Comparison of ENCODE assay signal across 28 cellular contexts in the genomic region with DNA sequence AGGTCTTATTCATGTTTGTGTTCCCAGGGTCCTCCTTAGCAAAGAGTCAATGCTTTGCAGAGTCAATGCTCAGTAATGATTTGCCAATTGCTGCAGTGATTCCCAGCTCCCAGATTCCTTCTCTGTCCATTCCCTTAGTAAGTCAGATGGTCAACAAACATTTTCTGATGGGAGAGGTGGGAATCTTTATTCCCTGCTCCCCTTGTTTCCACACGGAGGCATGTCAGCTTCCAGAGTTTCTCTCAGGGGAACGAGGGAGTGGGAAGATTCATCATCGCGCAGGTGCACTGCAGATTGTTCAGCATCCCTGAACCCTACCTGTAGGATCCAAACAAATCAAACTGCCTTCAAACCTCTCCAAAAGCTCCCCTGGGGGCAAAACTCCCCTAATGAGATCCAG. TPM values are rescaled to one million over a fixed set of nuclear protein-coding genes. Genes with fewer than 3 reads are reported as not detected.
"Had no signal": no experiment of that assay in that cellular context is flagged by ENCODE, and none has a peak within 500 bp of the region (broad histone marks: within the 10 kb centered on the region; RNA-seq: fewer than 3 reads in every experiment).

No MANE protein-coding gene starts in this region.

- DNase-seq: activated CD4-positive, alpha-beta T cell treated with anti-CD3 and anti-CD28 coated beads for 48 hours; activated CD4-positive, alpha-beta T cell treated with anti-CD3 and anti-CD28 coated beads, Interleukin-2, amount 50 U/mL, for 48 hours; activated CD8-positive, alpha-beta memory T cell treated with anti-CD3 and anti-CD28 coated beads for 24 hours; activated effector memory CD4-positive, alpha-beta T cell treated with Interleukin-2 at 50 U/mL for 16 hours; activated naive CD4-positive, alpha-beta T cell treated with Interleukin-2 at 50 U/mL for 16 hours; anterior cingulate cortex; dermis blood vessel endothelial cell; effector CD4-positive, alpha-beta T cell; foreskin keratinocyte; heart left ventricle; kidney glomerular epithelial cell; left lung; lower lobe of right lung; mesenchymal stem cell; naive thymus-derived CD8-positive, alpha-beta T cell; ovary; retina; sigmoid colon; small intestine; stimulated activated CD4-positive, alpha-beta T cell treated with anti-CD3 and anti-CD28 coated beads, Interleukin-1b, Interleukin-23, amount 100 ng/mL, for 48 hours; stimulated activated naive CD4-positive, alpha-beta T cell; tibial artery had no signal

- H3K9me3 Mint-ChIP-seq: naive thymus-derived CD8-positive, alpha-beta T cell had no signal

- H3K27me3 Mint-ChIP-seq: activated naive CD8-positive, alpha-beta T cell; naive thymus-derived CD8-positive, alpha-beta T cell had no signal

- H3K9me3 ChIP-seq: esophagus muscularis mucosa, heart left ventricle, left lung, lower lobe of right lung, ovary, sigmoid colon, suprapubic skin, tibial artery had no signal

- H3K27ac Mint-ChIP-seq: activated naive CD8-positive, alpha-beta T cell had no signal

- H3K36me3 Mint-ChIP-seq: activated naive CD8-positive, alpha-beta T cell; naive thymus-derived CD8-positive, alpha-beta T cell had no signal

- H3K27me3 ChIP-seq: heart left ventricle, left lung, ovary, sigmoid colon, suprapubic skin had no signal

- H3K4me1 ChIP-seq: foreskin keratinocyte had no signal

- H3K4me3 Mint-ChIP-seq: activated naive CD8-positive, alpha-beta T cell had no signal

- H3K36me3 ChIP-seq: esophagus muscularis mucosa, ovary, sigmoid colon, suprapubic skin, tibial artery had no signal

- H3K4me3 ChIP-seq: esophagus muscularis mucosa, heart left ventricle, left lung, lower lobe of right lung, ovary, sigmoid colon, suprapubic skin, tibial artery had no signal

- ATAC-seq: activated CD4-positive, CD25-positive, alpha-beta regulatory T cell treated with anti-CD3 and anti-CD28 coated beads, Interleukin-2, amount 50 U/mL, for 24 hours; foreskin keratinocyte; heart left ventricle; left lung; lower lobe of right lung; naive thymus-derived CD8-positive, alpha-beta T cell had no signal

- H3K27ac ChIP-seq: esophagus muscularis mucosa, foreskin keratinocyte, heart left ventricle, lower lobe of right lung, ovary, sigmoid colon, suprapubic skin, tibial artery, VCaP had no signal

RNA-seq across cellular contexts. Expression of a gene that starts 23.5 kb away (rescaled TPM):
- total RNA-seq: foreskin keratinocyte, progenitor cell of endocrine pancreas had no signal
